ENCODE assay signal across 11 cellular contexts in the genomic region with DNA sequence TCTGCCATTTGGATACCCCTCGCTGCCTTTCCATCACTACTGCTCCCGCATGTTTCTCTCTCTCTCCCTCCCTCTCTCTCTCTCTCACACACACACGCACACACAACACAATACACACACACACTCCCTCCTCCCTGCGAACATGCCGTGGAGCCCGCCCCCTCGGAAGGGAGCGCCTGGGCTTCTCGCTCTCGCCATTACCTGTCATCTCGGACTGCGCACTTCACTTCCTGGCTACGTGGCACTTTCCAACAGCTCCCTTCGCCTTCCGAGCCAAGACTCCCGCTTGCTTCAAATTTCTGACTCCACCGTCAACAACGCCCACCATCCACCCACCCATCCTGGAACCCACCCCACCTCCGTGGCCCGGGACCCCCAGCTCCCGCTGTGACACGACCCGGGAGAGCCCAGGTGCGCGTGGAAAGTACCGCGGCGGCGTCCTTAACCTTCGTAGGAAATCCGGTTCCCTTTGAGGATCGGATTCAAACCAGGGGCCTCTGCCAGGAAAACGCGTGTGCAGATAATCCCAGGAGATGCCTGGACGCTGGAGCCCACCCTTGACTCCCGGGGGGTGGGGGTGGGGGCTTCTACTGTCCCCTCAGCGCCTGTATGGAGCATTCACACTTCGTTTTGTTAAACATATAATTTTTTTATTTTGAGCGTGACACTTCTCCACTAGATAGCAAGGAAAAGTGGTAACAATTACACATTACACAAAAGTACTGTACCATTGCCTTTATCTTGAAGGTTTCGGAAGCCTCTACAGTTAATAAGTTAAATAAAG. TPM values are rescaled to one million over a fixed set of nuclear protein-coding genes. Genes with fewer than 3 reads are reported as not detected.
DNase-seq lines count a peak whose midpoint lies in the region; ATAC-seq lines count a peak whose summit lies in the region.
"Had no signal": no experiment of that assay in that cellular context is flagged by ENCODE, and none has a peak within 500 bp of the region (broad histone marks: within the 10 kb centered on the region; RNA-seq: fewer than 3 reads in every experiment).

No MANE protein-coding gene starts in this region.

- ATAC-seq in activated naive CD8-positive, alpha-beta T cell treated with anti-CD3 and anti-CD28 coated beads, Interleukin-2, amount 10 ng/mL, durations not matched to agents 7 days and 5 days (ENCODE audit: low read depth), result no peak
- ATAC-seq in stimulated activated memory B cell treated with anti-CD40 and anti-IgM and Interleukin-4, amounts not matched to agents 10 μg/mL and 1 μg/mL and 100 μg/mL, for 72 hours, result no peak
- no peak for ATAC-seq in GM19328 (IDR thresholded peaks at IDR 0.05; ENCODE audit: unreplicated experiment)

- H3K9me3 Mint-ChIP-seq in activated T-cell treated with anti-CD3 and anti-CD28 coated beads, Interleukin-2, amount 50 U/mL, for 24 hours, result no peaks in the 10 kb centered on the region
- H3K9me3 Mint-ChIP-seq in activated naive CD8-positive, alpha-beta T cell treated with anti-CD3 and anti-CD28 coated beads, Interleukin-2, amount 10 ng/mL, durations not matched to agents 7 days and 5 days, result no peaks in the 10 kb centered on the region
- H3K9me3 Mint-ChIP-seq in stimulated activated memory B cell treated with anti-CD40 and anti-IgM and Interleukin-4, amounts not matched to agents 10 μg/mL and 1 μg/mL and 100 μg/mL, for 72 hours, result no peaks in the 10 kb centered on the region

- no peaks in the 10 kb centered on the region for H3K36me3 Mint-ChIP-seq in activated T-cell treated with anti-CD3 and anti-CD28 coated beads, Interleukin-2, amount 50 U/mL, for 24 hours (ENCODE audit: low read depth)
- H3K36me3 Mint-ChIP-seq in activated naive CD8-positive, alpha-beta T cell treated with anti-CD3 and anti-CD28 coated beads, Interleukin-2, amount 10 ng/mL, durations not matched to agents 7 days and 5 days, result peaks cover 4% of the 10 kb centered on the region
- H3K36me3 Mint-ChIP-seq in stimulated activated memory B cell treated with anti-CD40 and anti-IgM and Interleukin-4, amounts not matched to agents 10 μg/mL and 1 μg/mL and 100 μg/mL, for 72 hours, result peaks cover 6% of the 10 kb centered on the region

- POLR2A ChIA-PET in activated naive CD8-positive, alpha-beta T cell treated with anti-CD3 and anti-CD28 coated beads, Interleukin-2, amount 10 ng/mL, durations not matched to agents 7 days and 5 days (lab: Charles Lee), result no interaction called here

- peaks cover 13% of the 10 kb centered on the region for H3K4me1 Mint-ChIP-seq in activated T-cell treated with anti-CD3 and anti-CD28 coated beads, Interleukin-2, amount 50 U/mL, for 24 hours (ENCODE audit: low read depth)
- peaks cover 10% of the 10 kb centered on the region for H3K4me1 Mint-ChIP-seq in activated naive CD8-positive, alpha-beta T cell treated with anti-CD3 and anti-CD28 coated beads, Interleukin-2, amount 10 ng/mL, durations not matched to agents 7 days and 5 days
- peaks cover 20% of the 10 kb centered on the region for H3K4me1 Mint-ChIP-seq in stimulated activated memory B cell treated with anti-CD40 and anti-IgM and Interleukin-4, amounts not matched to agents 10 μg/mL and 1 μg/mL and 100 μg/mL, for 72 hours

- H3K4me3 Mint-ChIP-seq in activated T-cell treated with anti-CD3 and anti-CD28 coated beads, Interleukin-2, amount 50 U/mL, for 24 hours, result peak overlapping the region; percentile 29
- peak overlapping the region; percentile 89 for H3K4me3 Mint-ChIP-seq in activated naive CD8-positive, alpha-beta T cell treated with anti-CD3 and anti-CD28 coated beads, Interleukin-2, amount 10 ng/mL, durations not matched to agents 7 days and 5 days
- H3K4me3 Mint-ChIP-seq in stimulated activated memory B cell treated with anti-CD40 and anti-IgM and Interleukin-4, amounts not matched to agents 10 μg/mL and 1 μg/mL and 100 μg/mL, for 72 hours, result peak overlapping the region; percentile 70

- H3K27ac Mint-ChIP-seq in activated T-cell treated with anti-CD3 and anti-CD28 coated beads, Interleukin-2, amount 50 U/mL, for 24 hours, result peak overlapping the region; percentile 72
- no peak overlapping the region for H3K27ac Mint-ChIP-seq in activated naive CD8-positive, alpha-beta T cell treated with anti-CD3 and anti-CD28 coated beads, Interleukin-2, amount 10 ng/mL, durations not matched to agents 7 days and 5 days
- H3K27ac Mint-ChIP-seq in stimulated activated memory B cell treated with anti-CD40 and anti-IgM and Interleukin-4, amounts not matched to agents 10 μg/mL and 1 μg/mL and 100 μg/mL, for 72 hours, result no peak overlapping the region

- H3K27me3 Mint-ChIP-seq in activated T-cell treated with anti-CD3 and anti-CD28 coated beads, Interleukin-2, amount 50 U/mL, for 24 hours, result peaks cover 74% of the 10 kb centered on the region
- peaks cover 38% of the 10 kb centered on the region for H3K27me3 Mint-ChIP-seq in activated naive CD8-positive, alpha-beta T cell treated with anti-CD3 and anti-CD28 coated beads, Interleukin-2, amount 10 ng/mL, durations not matched to agents 7 days and 5 days
- H3K27me3 Mint-ChIP-seq in stimulated activated memory B cell treated with anti-CD40 and anti-IgM and Interleukin-4, amounts not matched to agents 10 μg/mL and 1 μg/mL and 100 μg/mL, for 72 hours, result peaks cover 32% of the 10 kb centered on the region

- no peak for DNase-seq in activated T-cell treated with anti-CD3 and anti-CD28 coated beads, Interleukin-2, amount 50 U/mL, for 24 hours
- no peak for DNase-seq in activated T-cell treated with anti-CD3 and anti-CD28 coated beads for 4 hours
- no peak for DNase-seq in activated naive CD8-positive, alpha-beta T cell treated with anti-CD3 and anti-CD28 coated beads, Interleukin-2, amount 10 ng/mL, durations not matched to agents 7 days and 5 days
- DNase-seq in islet precursor cell, result peak; percentile 81
- no peak for DNase-seq in NAMALWA (ENCODE audit: low spot score)
- no peak for DNase-seq in GOT3 (lab: John Stamatoyannopoulos, UW)
- DNase-seq: activated CD4-positive, alpha-beta T cell treated with anti-CD3 and anti-CD28 coated beads for 48 hours had no signal

RNA-seq across cellular contexts. Expression of a gene that starts 12.5 kb away (rescaled TPM):
- total RNA-seq in activated naive CD8-positive, alpha-beta T cell treated with anti-CD3 and anti-CD28 coated beads, Interleukin-2, amount 10 ng/mL, durations not matched to agents 7 days and 5 days, result not detected
- total RNA-seq: pulmonary artery endothelial cell, urinary bladder had no signal

Comparison
In these comparisons a context has a peak if more than half of its experiments do, and no peak if none do; other contexts are left out.
1. H3K4me3 Mint-ChIP-seq: peak in every context shown above with its lines; median percentile 89 in activated naive CD8-positive, alpha-beta T cell treated with anti-CD3 and anti-CD28 coated beads, Interleukin-2, amount 10 ng/mL, durations not matched to agents 7 days and 5 days; 70 in stimulated activated memory B cell treated with anti-CD40 and anti-IgM and Interleukin-4, amounts not matched to agents 10 μg/mL and 1 μg/mL and 100 μg/mL, for 72 hours; 29 in activated T-cell treated with anti-CD3 and anti-CD28 coated beads, Interleukin-2, amount 50 U/mL, for 24 hours.